Comparison of ENCODE assay signal across 9 cellular contexts in the genomic region with DNA sequence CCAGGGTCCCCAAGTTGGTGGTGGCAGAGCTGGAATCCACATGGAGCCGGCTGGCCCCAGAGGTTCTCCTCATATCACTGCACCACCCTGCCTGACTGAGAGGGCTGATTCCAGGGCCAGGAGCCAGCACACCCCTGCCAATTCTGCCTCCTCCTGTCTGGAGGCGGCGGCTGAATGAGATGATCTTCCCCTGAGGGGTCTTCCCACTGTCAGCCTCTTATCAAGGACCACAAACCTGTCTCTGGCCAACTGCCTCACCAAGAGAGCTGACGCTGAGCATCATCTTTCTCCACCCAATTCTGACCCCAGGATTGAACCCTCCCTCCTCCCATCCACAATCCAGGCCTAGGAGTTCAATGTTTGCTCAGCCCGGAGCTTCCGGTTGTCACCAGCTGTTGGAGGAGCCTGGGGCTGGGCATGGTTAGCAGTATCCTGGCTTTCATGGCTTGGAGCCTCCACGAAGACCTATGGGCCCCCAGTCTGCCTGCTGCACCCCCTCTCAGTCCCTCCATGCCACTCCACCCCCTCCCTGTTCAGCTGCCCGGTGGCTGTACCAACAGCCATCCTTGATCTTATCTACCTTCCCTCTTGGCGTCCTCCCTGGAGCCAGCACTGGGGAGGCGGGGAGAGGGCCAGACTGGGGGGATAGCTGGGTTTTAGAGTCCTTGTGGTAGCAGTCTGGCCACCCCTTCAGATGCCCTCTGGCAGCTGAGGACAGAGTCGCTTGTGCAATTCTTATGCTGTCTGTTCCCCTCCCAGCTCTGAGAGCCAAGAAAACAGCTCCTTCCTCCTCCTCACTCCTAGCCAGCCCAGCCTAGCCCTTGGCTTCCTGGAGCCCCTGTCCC. TPM values are rescaled to one million over a fixed set of nuclear protein-coding genes. Genes with fewer than 3 reads are reported as not detected.
DNase-seq lines count a peak whose midpoint lies in the region; ATAC-seq and TF ChIP-seq lines count a peak whose summit lies in the region.
"Had no signal": no experiment of that assay in that cellular context is flagged by ENCODE, and none has a peak within 500 bp of the region (broad histone marks: within the 10 kb centered on the region; RNA-seq: fewer than 3 reads in every experiment).

No MANE protein-coding gene starts in this region.

- no peak overlapping the region for H3K4me3 Mint-ChIP-seq in CD4-positive, CD25-positive, alpha-beta regulatory T cell
- H3K4me3 Mint-ChIP-seq in dendritic cell treated with granulocyte-macrophage colony-stimulating factor and Interleukin-4, amounts not matched to agents 40 ng/mL and 50 ng/mL, for 4 days: no peak overlapping the region
- H3K4me3 Mint-ChIP-seq in nephron: no peak overlapping the region

- peaks cover 1% of the 10 kb centered on the region for H3K27me3 Mint-ChIP-seq in CD4-positive, CD25-positive, alpha-beta regulatory T cell
- peaks cover 4% of the 10 kb centered on the region for H3K27me3 Mint-ChIP-seq in dendritic cell treated with granulocyte-macrophage colony-stimulating factor and Interleukin-4, amounts not matched to agents 40 ng/mL and 50 ng/mL, for 4 days
- H3K27me3 Mint-ChIP-seq in nephron (ENCODE audit: low read depth): peaks cover 16% of the 10 kb centered on the region

- no peaks in the 10 kb centered on the region for H3K9me3 ChIP-seq in CD4-positive, CD25-positive, alpha-beta regulatory T cell (ENCODE audit: control insufficient read depth in 2 of 2, low read length in 2 of 2)

- H3K27me3 ChIP-seq in CD4-positive, CD25-positive, alpha-beta regulatory T cell (ENCODE audit: control insufficient read depth, insufficient read depth, low read length): no peaks in the 10 kb centered on the region

- H3K36me3 Mint-ChIP-seq in CD4-positive, CD25-positive, alpha-beta regulatory T cell: no peaks in the 10 kb centered on the region
- H3K36me3 Mint-ChIP-seq in dendritic cell treated with granulocyte-macrophage colony-stimulating factor and Interleukin-4, amounts not matched to agents 40 ng/mL and 50 ng/mL, for 4 days (ENCODE audit: low read depth): peaks cover 57% of the 10 kb centered on the region
- H3K36me3 Mint-ChIP-seq in nephron (ENCODE audit: low read depth): no peaks in the 10 kb centered on the region

- intact Hi-C loops in dendritic cell treated with granulocyte-macrophage colony-stimulating factor and Interleukin-4, amounts not matched to agents 40 ng/mL and 50 ng/mL, for 4 days (cut with micrococcal nuclease): no loop called here

- no peaks in the 10 kb centered on the region for H3K9me3 Mint-ChIP-seq in CD4-positive, CD25-positive, alpha-beta regulatory T cell
- H3K9me3 Mint-ChIP-seq in dendritic cell treated with granulocyte-macrophage colony-stimulating factor and Interleukin-4, amounts not matched to agents 40 ng/mL and 50 ng/mL, for 4 days: no peaks in the 10 kb centered on the region
- H3K9me3 Mint-ChIP-seq in nephron: no peaks in the 10 kb centered on the region

- no peaks in the 10 kb centered on the region for H3K36me3 ChIP-seq in CD4-positive, CD25-positive, alpha-beta regulatory T cell (ENCODE audit: control insufficient read depth, insufficient read depth, low read length)

- H3K4me1 ChIP-seq in CD4-positive, CD25-positive, alpha-beta regulatory T cell (ENCODE audit: control insufficient read depth, insufficient read depth, low read length, poor library complexity, severe bottlenecking): no peaks in the 10 kb centered on the region

- DNase-seq in CD4-positive, CD25-positive, alpha-beta regulatory T cell: no peak
- DNase-seq in NCI-H146 (lab: John Stamatoyannopoulos, UW) (peak; percentile 57), T-helper 2 cell (no peak), mesenteric fat pad (ENCODE audit: low spot score) (no peak)
- no peak for DNase-seq in stimulated activated CD4-positive, alpha-beta T cell treated with anti-CD3 and anti-CD28 coated beads, Interleukin-12 subunit alpha, Interleukin-12 subunit beta, amount 100 ng/mL, for 4 hours
- no peak for DNase-seq in activated CD4-positive, alpha-beta T cell treated with anti-CD3 and anti-CD28 coated beads, Interleukin-2, amount 50 U/mL, for 48 hours

- ATAC-seq in CD4-positive, CD25-positive, alpha-beta regulatory T cell (ENCODE audit: low read depth in 2 of 2): no peak
- ATAC-seq: GM12878 had no signal

- no peak overlapping the region for H3K4me3 ChIP-seq in CD4-positive, CD25-positive, alpha-beta regulatory T cell (ENCODE audit: low read depth, low read length)
- H3K4me3 ChIP-seq: GM12878 had no signal

- TF ChIP-seq CTCF in nephron (IDR thresholded peaks at IDR 0.05; ENCODE audit: unreplicated experiment in 3 of 3): no peak

- no peak overlapping the region for H3K27ac ChIP-seq in CD4-positive, CD25-positive, alpha-beta regulatory T cell (ENCODE audit: insufficient read depth, low read length, poor library complexity, severe bottlenecking)

- peak overlapping the region in 2 of 3 donors; percentile 46 to 56 for H3K27ac Mint-ChIP-seq in CD4-positive, CD25-positive, alpha-beta regulatory T cell
- peak overlapping the region; percentile 73 for H3K27ac Mint-ChIP-seq in dendritic cell treated with granulocyte-macrophage colony-stimulating factor and Interleukin-4, amounts not matched to agents 40 ng/mL and 50 ng/mL, for 4 days
- peak overlapping the region in 2 of 3 experiments; percentile 55 to 59 for H3K27ac Mint-ChIP-seq in nephron

- peaks cover 0 to 10% (median 9%) of the 10 kb centered on the region in 4 donors for H3K4me1 Mint-ChIP-seq in CD4-positive, CD25-positive, alpha-beta regulatory T cell
- peaks cover 64% of the 10 kb centered on the region for H3K4me1 Mint-ChIP-seq in dendritic cell treated with granulocyte-macrophage colony-stimulating factor and Interleukin-4, amounts not matched to agents 40 ng/mL and 50 ng/mL, for 4 days (ENCODE audit: low read depth)
- H3K4me1 Mint-ChIP-seq in nephron: peaks cover 20% of the 10 kb centered on the region

RNA-seq across cellular contexts. Expression of gene ABCC3, which starts 25.6 kb away (rescaled TPM):
- total RNA-seq in CD4-positive, CD25-positive, alpha-beta regulatory T cell: 3.3 TPM
- under 1 TPM in 1 of 4 donors, not detected in 3; 0.02 TPM for polyA plus RNA-seq in CD4-positive, CD25-positive, alpha-beta regulatory T cell
- total RNA-seq in mesenteric fat pad: 52.8 TPM

RNA-seq across cellular contexts. Expression of gene ANKRD40, which starts 47.5 kb away (rescaled TPM):
- total RNA-seq in CD4-positive, CD25-positive, alpha-beta regulatory T cell: 24.0 TPM
- 1 to 10 TPM; 3.8 to 5.7 (median 4.5) TPM for polyA plus RNA-seq in CD4-positive, CD25-positive, alpha-beta regulatory T cell
- 92.0 TPM for total RNA-seq in mesenteric fat pad

RNA-seq across cellular contexts. Expression of gene LUC7L3, which starts 59.1 kb away (rescaled TPM):
- total RNA-seq in CD4-positive, CD25-positive, alpha-beta regulatory T cell: 143 TPM
- 10 to 100 TPM; 44.9 to 54.0 (median 48.9) TPM for polyA plus RNA-seq in CD4-positive, CD25-positive, alpha-beta regulatory T cell
- total RNA-seq in mesenteric fat pad: 78.6 TPM

Comparison
In these comparisons a context has a peak if more than half of its experiments do, and no peak if none do; other contexts are left out.
1. RNA of gene ABCC3, which starts 25.6 kb away (total RNA-seq): 52.8 TPM in mesenteric fat pad (single experiment); 3.3 TPM in CD4-positive, CD25-positive, alpha-beta regulatory T cell (single experiment); every median in the first group is over 10 times any median in the second.
2. Peak in every context shown above with its lines, with median percentiles within 50 percentile points of each other: H3K27ac Mint-ChIP-seq.